1 cellular context compared by ENCODE assay signal in genomic region chr6:43516697-43517502, GRCh38.
A peak's percentile ranks its signal among the peaks of the same experiment; 100 is the strongest.
TF ChIP-seq lines count a peak whose summit lies in the region.

Gene POLR1C, plus strand, starts transcription at chr6:43517089. Its CDS starts 21 bp downstream, at chr6:43517110.
Gene YIPF3, minus strand, starts transcription at chr6:43516926. Its CDS starts 119 bp downstream, at chr6:43516807.

TF ChIP-seq in GM12878, 131 proteins besides CTCF, POLR2A, EP300 and RAD21 (continued from another document and continues in another):
- TF ChIP-seq ZBTB4 (CRISPR knock-in tag; IDR thresholded peaks at IDR 0.05) = no peak
- TF ChIP-seq KDM1A (IDR thresholded peaks at IDR 0.05; ENCODE audit: borderline replicate concordance) = no peak
- peak; percentile 85 for TF ChIP-seq SMAD5 (IDR thresholded peaks at IDR 0.05; ENCODE audit: low read depth)
- peak; percentile 92; the same call in 1 of the 2 replicates for TF ChIP-seq MAX (IDR thresholded peaks at IDR 0.05; ENCODE audit: low read depth, low read length)
- TF ChIP-seq SP1 (IDR thresholded peaks at IDR 0.05; ENCODE audit: low read depth, low read length) = peak; percentile 7
- peak; percentile 62; the same call in 1 of the 2 replicates for TF ChIP-seq MEF2A (IDR thresholded peaks at IDR 0.05; ENCODE audit: insufficient read depth, low read depth, low read length)
- no peak for TF ChIP-seq SREBF1 (IDR thresholded peaks at IDR 0.05; ENCODE audit: low read length)
- TF ChIP-seq GABPA (IDR thresholded peaks at IDR 0.05; ENCODE audit: low read depth) = peak; percentile 97
- peak; percentile 97 for TF ChIP-seq ZBTB40 (IDR thresholded peaks at IDR 0.05; ENCODE audit: borderline replicate concordance)
- TF ChIP-seq SUPT20H (IDR thresholded peaks at IDR 0.05; ENCODE audit: borderline replicate concordance, control insufficient read depth, low read depth, low read length) = no peak
- peak; percentile 78 for TF ChIP-seq NKRF (conservative IDR thresholded peaks at IDR 0.05)
- TF ChIP-seq LARP7 (IDR thresholded peaks at IDR 0.05) = peak; percentile 48
- TF ChIP-seq NBN (IDR thresholded peaks at IDR 0.05) = 0 out of 2 replicates have a peak, but pooled peaks have one; percentile 53
- peak; percentile 91 for TF ChIP-seq ZNF207 (IDR thresholded peaks at IDR 0.05; ENCODE audit: borderline replicate concordance)
- TF ChIP-seq CBFB (IDR thresholded peaks at IDR 0.05; ENCODE audit: low read depth) = peak; percentile 73; the same call in 1 of the 2 replicates
- peak; percentile 94; the same call in 1 of the 2 replicates for TF ChIP-seq RCOR1 (conservative IDR thresholded peaks at IDR 0.05; ENCODE audit: low read depth, low read length)
- TF ChIP-seq PML (IDR thresholded peaks at IDR 0.05; ENCODE audit: low read length) = peak; percentile 89
- TF ChIP-seq IRF4 (IDR thresholded peaks at IDR 0.05; ENCODE audit: low read depth, low read length) = 0 out of 2 replicates have a peak, but pooled peaks have one; percentile 6
- peak; percentile 84 for TF ChIP-seq ZBTB11 (CRISPR knock-in tag; IDR thresholded peaks at IDR 0.05)
- peak; percentile 97 for TF ChIP-seq POLR2AphosphoS5 (IDR thresholded peaks at IDR 0.05; ENCODE audit: low read length)
- peak; percentile 59 for TF ChIP-seq HCFC1 (IDR thresholded peaks at IDR 0.05; ENCODE audit: low read length)
- TF ChIP-seq TBL1XR1 (IDR thresholded peaks at IDR 0.05; ENCODE audit: low read depth, low read length) = peak; percentile 77; the same call in 1 of the 2 replicates
- peak; percentile 11 for TF ChIP-seq GATAD2B (conservative IDR thresholded peaks at IDR 0.05; ENCODE audit: low read depth)
- no peak for TF ChIP-seq ZNF217 (IDR thresholded peaks at IDR 0.05)
- TF ChIP-seq BRCA1 (IDR thresholded peaks at IDR 0.05; ENCODE audit: low read depth, low read length) = peak; percentile 82
- TF ChIP-seq REST (IDR thresholded peaks at IDR 0.05; ENCODE audit: low read depth, low read length) = no peak
- peak; percentile 49 for TF ChIP-seq SIX5 (IDR thresholded peaks at IDR 0.05; ENCODE audit: low read depth, low read length, severe bottlenecking)
- 0 out of 2 replicates have a peak, but pooled peaks have one; percentile 88 for TF ChIP-seq STAT1 (conservative IDR thresholded peaks at IDR 0.05)
- TF ChIP-seq BHLHE40 (IDR thresholded peaks at IDR 0.05; ENCODE audit: borderline replicate concordance in 1 of 2, low read depth in 2 of 2, low read length in 1 of 2) = peak in 1 of 2 experiments; percentile 53; a peak in 2 of 4 replicates
- TF ChIP-seq SMARCA5 (IDR thresholded peaks at IDR 0.05) = no peak; the same call in 1 of the 2 replicates
- no peak for TF ChIP-seq CHD4 (IDR thresholded peaks at IDR 0.05)
- no peak for TF ChIP-seq NR2C2 (IDR thresholded peaks at IDR 0.05; ENCODE audit: borderline replicate concordance, control insufficient read depth, insufficient read length, low read depth)
- peak; percentile 82 for TF ChIP-seq IKZF1 (conservative IDR thresholded peaks at IDR 0.05)
- 0 out of 2 replicates have a peak, but pooled peaks have one; percentile 39 for TF ChIP-seq ZNF687 (IDR thresholded peaks at IDR 0.05)
- no peak; a peak in 1 of 4 replicates for TF ChIP-seq IKZF2 (IDR thresholded peaks at IDR 0.05)
- peak; percentile 89 for TF ChIP-seq TAF1 (IDR thresholded peaks at IDR 0.05; ENCODE audit: borderline replicate concordance, low read depth, low read length)
- no peak; the same call in 1 of the 2 replicates for TF ChIP-seq NR2F1 (conservative IDR thresholded peaks at IDR 0.05)
- peak; percentile 80 for TF ChIP-seq MYC (IDR thresholded peaks at IDR 0.05; ENCODE audit: insufficient read depth, insufficient read length, insufficient replicate concordance, low read length, severe bottlenecking)
- TF ChIP-seq MEF2B (IDR thresholded peaks at IDR 0.05; ENCODE audit: partially characterized antibody, poor library complexity, severe bottlenecking) = peak; percentile 60
- TF ChIP-seq ZNF274 (IDR thresholded peaks at IDR 0.05; ENCODE audit: insufficient read depth, insufficient read length) = no peak
- peak; percentile 51 for TF ChIP-seq KLF5 (IDR thresholded peaks at IDR 0.05; ENCODE audit: partially characterized antibody)
